ENCODE assay signal across 12 cellular contexts in the genomic region with DNA sequence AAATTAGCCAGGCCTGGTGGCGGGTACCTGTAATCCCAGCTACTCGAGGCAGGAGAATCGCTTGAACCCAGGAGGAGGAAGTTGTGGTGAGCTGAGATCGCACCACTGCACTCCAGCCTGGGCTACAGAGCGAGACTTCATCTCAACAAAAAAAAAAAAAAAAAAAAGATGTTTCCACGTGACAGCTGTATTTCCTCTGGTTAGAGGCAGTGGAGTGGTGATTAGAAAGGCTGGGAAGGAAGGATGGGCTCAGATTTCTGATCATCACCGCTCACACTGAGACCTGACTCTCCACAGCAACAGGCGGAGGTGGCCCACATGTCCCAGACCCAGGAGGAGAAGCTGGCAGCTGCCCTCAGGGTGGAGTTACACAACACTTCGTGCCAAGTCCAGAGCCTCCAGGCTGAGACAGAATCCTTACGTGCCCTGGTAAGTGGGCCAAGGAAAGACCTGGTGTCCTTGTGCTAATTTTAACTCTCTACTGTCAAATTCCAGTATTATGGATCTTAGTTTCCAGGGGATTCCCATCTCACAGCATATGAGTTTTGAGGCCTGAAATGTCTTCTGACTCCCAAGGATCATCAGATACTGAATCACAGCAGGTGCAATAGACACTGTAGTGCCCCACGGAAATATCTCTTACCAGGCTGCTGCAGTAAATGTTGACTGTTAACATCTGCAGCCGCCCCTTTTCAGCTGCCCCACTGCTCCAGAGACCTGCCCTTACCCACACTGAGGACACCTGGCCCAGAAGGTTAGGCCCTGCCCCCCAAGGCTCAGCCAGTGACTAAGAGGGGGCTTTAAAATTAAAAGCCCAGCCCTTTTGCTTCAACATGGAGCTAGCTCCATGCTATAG.
DNase-seq lines count a peak whose midpoint lies in the region; ATAC-seq and TF ChIP-seq lines count a peak whose summit lies in the region.
"Had no signal": no experiment of that assay in that cellular context is flagged by ENCODE, and none has a peak within 500 bp of the region (broad histone marks: within the 10 kb centered on the region; RNA-seq: fewer than 3 reads in every experiment).

No MANE protein-coding gene starts in this region.

- peak overlapping the region; percentile 48 for H3K4me3 ChIP-seq in OCI-LY1 (ENCODE audit: low read depth, low read length, poor library complexity, severe bottlenecking)
- no peak overlapping the region for H3K4me3 ChIP-seq in thyroid gland (replicated peaks in 1 of 3)

- no peak for TF ChIP-seq CTCF in OCI-LY1 (IDR thresholded peaks at IDR 0.05; ENCODE audit: low read length)
- TF ChIP-seq CTCF in thyroid gland (IDR thresholded peaks at IDR 0.05): no peak

- peak overlapping the region; percentile 70 for H3K4me2 ChIP-seq in OCI-LY1 (ENCODE audit: low read length)

- peak overlapping the region; percentile 67 for H3K9ac ChIP-seq in OCI-LY1 (ENCODE audit: low read length)

- 72 to 84% methylated on average over 11 to 12 of the region's 12 CpGs for WGBS in thyroid gland, 2 donors

- no peaks in the 10 kb centered on the region for H3K9me3 Mint-ChIP-seq in naive thymus-derived CD8-positive, alpha-beta T cell
- no peaks in the 10 kb centered on the region for H3K9me3 Mint-ChIP-seq in activated CD4-positive, alpha-beta memory T cell treated with anti-CD3 and anti-CD28 coated beads, Interleukin-2, amount 10 ng/mL, durations not matched to agents 7 days and 5 days

- no peak for TF ChIP-seq POLR2A in thyroid gland (IDR thresholded peaks at IDR 0.05)

- H3K27me3 Mint-ChIP-seq in naive thymus-derived CD8-positive, alpha-beta T cell: no peaks in the 10 kb centered on the region
- H3K27me3 Mint-ChIP-seq in activated CD4-positive, alpha-beta memory T cell treated with anti-CD3 and anti-CD28 coated beads, Interleukin-2, amount 10 ng/mL, durations not matched to agents 7 days and 5 days: no peaks in the 10 kb centered on the region

- POLR2A ChIA-PET in HEK293T (lab: Yijun Ruan, JAX): no interaction called here
- POLR2A ChIA-PET in naive thymus-derived CD8-positive, alpha-beta T cell (lab: Charles Lee): interaction anchor here (0.5 to 0.6 kb wide), 2 partner anchors 34 to 43 kb away, joined by 3 read pairs; no protein-coding TSS in a partner anchor
- POLR2A ChIA-PET in activated CD4-positive, alpha-beta memory T cell treated with anti-CD3 and anti-CD28 coated beads, Interleukin-2, amount 10 ng/mL, durations not matched to agents 7 days and 5 days (lab: Charles Lee): interaction anchor here (1.2 kb wide), 1 partner anchor 18 kb away, joined by 4 read pairs; no protein-coding TSS in a partner anchor

- intact Hi-C loops in thyroid gland (cut with DNase I): no loop called here

- H3K27ac ChIP-seq in OCI-LY1 (ENCODE audit: low read depth, low read length, poor library complexity, severe bottlenecking) (peak overlapping the region; percentile 98), thyroid gland (peak overlapping the region in 1 of 3 donors; percentile 12)

- peaks cover 7% of the 10 kb centered on the region; the same call in 1 of the 2 replicates for H3K79me2 ChIP-seq in OCI-LY1 (ENCODE audit: insufficient read depth, low read length)

- H3K27ac Mint-ChIP-seq in naive thymus-derived CD8-positive, alpha-beta T cell: peak overlapping the region in 7 of 10 donors; percentile 14 to 79 (median 54)
- H3K27ac Mint-ChIP-seq in activated CD4-positive, alpha-beta memory T cell treated with anti-CD3 and anti-CD28 coated beads, Interleukin-2, amount 10 ng/mL, durations not matched to agents 7 days and 5 days: no peak overlapping the region

- no peaks in the 10 kb centered on the region for H3K9me2 ChIP-seq in OCI-LY1 (ENCODE audit: low read depth, low read length)

- H4K20me1 ChIP-seq in OCI-LY1 (ENCODE audit: insufficient read depth, low read length): no peaks in the 10 kb centered on the region

- ATAC-seq in GM18502 (IDR thresholded peaks at IDR 0.05; ENCODE audit: poor library complexity, unreplicated experiment): peak; percentile 46
- ATAC-seq in naive thymus-derived CD8-positive, alpha-beta T cell: peak in 1 of 2 donors; percentile 44

- peaks cover 7 to 42% (median 41%) of the 10 kb centered on the region in 4 donors for H3K4me1 Mint-ChIP-seq in naive thymus-derived CD8-positive, alpha-beta T cell
- H3K4me1 Mint-ChIP-seq in activated CD4-positive, alpha-beta memory T cell treated with anti-CD3 and anti-CD28 coated beads, Interleukin-2, amount 10 ng/mL, durations not matched to agents 7 days and 5 days: peaks cover 16% of the 10 kb centered on the region

- H3K4me1 ChIP-seq in OCI-LY1 (ENCODE audit: insufficient read depth, low read length, severe bottlenecking) (peaks cover 91% of the 10 kb centered on the region), thyroid gland (peaks cover 30 to 33% of the 10 kb centered on the region in 2 donors)

- H3K27me3 ChIP-seq in OCI-LY1 (ENCODE audit: insufficient read depth, low read length): no peaks in the 10 kb centered on the region
- no peaks in the 10 kb centered on the region for H3K27me3 ChIP-seq in thyroid gland

- CTCF ChIA-PET in HEK293T (lab: Yijun Ruan, JAX): interaction anchor here (1.3 kb wide), 1 partner anchor 22 kb away, joined by 5 read pairs; no protein-coding TSS in a partner anchor
- CTCF ChIA-PET in activated CD4-positive, alpha-beta memory T cell treated with anti-CD3 and anti-CD28 coated beads, Interleukin-2, amount 10 ng/mL, durations not matched to agents 7 days and 5 days (lab: Charles Lee): interaction anchor here (0.7 to 1.3 kb wide), 2 partner anchors 14 to 22 kb away, joined by 3 to 4 read pairs; no protein-coding TSS in a partner anchor

- 0 out of 2 replicates have a peak, but pooled peaks cover 9% of the 10 kb centered on the region for H3K36me3 ChIP-seq in OCI-LY1 (ENCODE audit: insufficient read depth, low read length)
- no peaks in the 10 kb centered on the region for H3K36me3 ChIP-seq in thyroid gland

- peaks cover 4% of the 10 kb centered on the region; the same call in 1 of the 2 replicates for H3F3A ChIP-seq in OCI-LY1 (ENCODE audit: insufficient read depth, low read length)

- H3K36me3 Mint-ChIP-seq in naive thymus-derived CD8-positive, alpha-beta T cell: peaks cover 0 to 5% (median 0%) of the 10 kb centered on the region in 3 donors
- no peaks in the 10 kb centered on the region for H3K36me3 Mint-ChIP-seq in activated CD4-positive, alpha-beta memory T cell treated with anti-CD3 and anti-CD28 coated beads, Interleukin-2, amount 10 ng/mL, durations not matched to agents 7 days and 5 days (ENCODE audit: low read depth)

- H2AFZ ChIP-seq in OCI-LY1 (ENCODE audit: low read length): no peak overlapping the region

- peak overlapping the region in 9 of 10 donors; percentile 15 to 60 (median 26) for H3K4me3 Mint-ChIP-seq in naive thymus-derived CD8-positive, alpha-beta T cell
- H3K4me3 Mint-ChIP-seq in activated CD4-positive, alpha-beta memory T cell treated with anti-CD3 and anti-CD28 coated beads, Interleukin-2, amount 10 ng/mL, durations not matched to agents 7 days and 5 days: no peak overlapping the region

- no peak for DNase-seq in HEK293T (ENCODE audit: extremely low spot score)
- peak in 1 of 10 donors; percentile 11 for DNase-seq in naive thymus-derived CD8-positive, alpha-beta T cell
- DNase-seq in stimulated activated CD4-positive, alpha-beta T cell treated with anti-CD3 and anti-CD28 coated beads, Interleukin-1b, Interleukin-23, amount 100 ng/mL, for 48 hours: no peak
- no peak for DNase-seq in activated CD4-positive, alpha-beta memory T cell treated with anti-CD3 and anti-CD28 coated beads, Interleukin-2, amount 10 ng/mL, durations not matched to agents 7 days and 5 days
- DNase-seq in thyroid gland: no peak
- DNase-seq in NCI-H2081 (lab: John Stamatoyannopoulos, UW): no peak
- DNase-seq: activated CD8-positive, alpha-beta memory T cell treated with anti-CD3 and anti-CD28 coated beads for 24 hours; amygdala; DMS153; stimulated activated naive CD4-positive, alpha-beta T cell treated with Interleukin-2 at 50 U/mL for 16 hours had no signal

- H3K9me3 ChIP-seq in OCI-LY1 (ENCODE audit: low read length) (no peaks in the 10 kb centered on the region), thyroid gland (no peaks in the 10 kb centered on the region)

TF ChIP-seq in HEK293T, 16 proteins besides CTCF, POLR2A, EP300 and RAD21:
- TF ChIP-seq ELF4 (IDR thresholded peaks at IDR 0.05) (no peak), ZNF384 (IDR thresholded peaks at IDR 0.05) (0 out of 2 replicates have a peak, but pooled peaks have one; percentile 17), CTBP1 (IDR thresholded peaks at IDR 0.05; ENCODE audit: borderline replicate concordance) (no peak), L3MBTL2 (conservative IDR thresholded peaks at IDR 0.05) (no peak), ARNT (IDR thresholded peaks at IDR 0.05) (no peak)
- TF ChIP-seq, protein P1, sequence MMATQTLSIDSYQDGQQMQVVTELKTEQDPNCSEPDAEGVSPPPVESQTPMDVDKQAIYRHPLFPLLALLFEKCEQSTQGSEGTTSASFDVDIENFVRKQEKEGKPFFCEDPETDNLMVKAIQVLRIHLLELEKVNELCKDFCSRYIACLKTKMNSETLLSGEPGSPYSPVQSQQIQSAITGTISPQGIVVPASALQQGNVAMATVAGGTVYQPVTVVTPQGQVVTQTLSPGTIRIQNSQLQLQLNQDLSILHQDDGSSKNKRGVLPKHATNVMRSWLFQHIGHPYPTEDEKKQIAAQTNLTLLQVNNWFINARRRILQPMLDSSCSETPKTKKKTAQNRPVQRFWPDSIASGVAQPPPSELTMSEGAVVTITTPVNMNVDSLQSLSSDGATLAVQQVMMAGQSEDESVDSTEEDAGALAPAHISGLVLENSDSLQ (IDR thresholded peaks at IDR 0.05): no peak
